Comparison of ENCODE assay signal across 33 cellular contexts in the genomic region with DNA sequence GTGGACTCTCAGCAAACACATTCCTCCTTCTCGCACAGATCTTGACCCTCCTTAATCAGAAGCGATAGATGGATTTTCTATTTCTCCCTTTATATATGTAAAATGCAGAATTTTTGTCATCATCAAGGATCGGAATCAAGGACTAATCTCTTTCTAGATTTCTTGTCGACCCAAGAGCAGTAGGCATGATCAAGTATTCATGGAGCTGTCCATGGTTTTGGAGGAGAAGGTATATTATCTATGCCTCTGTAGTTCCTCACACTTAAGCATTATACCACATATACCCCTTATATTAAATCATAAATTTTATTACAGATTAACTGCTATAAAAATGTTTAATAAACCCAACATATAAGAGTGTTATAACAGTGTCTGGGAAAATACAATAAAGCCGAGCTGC.
"Had no signal": no experiment of that assay in that cellular context is flagged by ENCODE, and none has a peak within 500 bp of the region (broad histone marks: within the 10 kb centered on the region; RNA-seq: fewer than 3 reads in every experiment).

No MANE protein-coding gene starts in this region.

- ATAC-seq: activated CD8-positive, alpha-beta T cell treated with anti-CD3 and anti-CD28 coated beads for 36 hours; activated T-cell treated with anti-CD3 and anti-CD28 coated beads, Interleukin-2, amount 50 U/mL, for 4 hours; activated T-helper 17 cell treated with anti-CD3 and anti-CD28 coated beads, Interleukin-2, amount 50 U/mL, for 72 hours; body of pancreas; gastroesophageal sphincter; heart right ventricle; T-helper 17 cell; WTC11 had no signal

- H3K4me1 Mint-ChIP-seq: activated CD4-positive, alpha-beta T cell treated with anti-CD3 and anti-CD28 coated beads, Interleukin-2, amount 10 ng/mL, durations not matched to agents 7 days and 5 days; activated T-helper 17 cell treated with anti-CD3 and anti-CD28 coated beads, Interleukin-2, amount 50 U/mL, for 72 hours; T-helper 17 cell; WTC11 had no signal

- H3K27ac ChIP-seq: body of pancreas, colonic mucosa, epithelial cell of prostate, esophagus squamous epithelium, gastroesophageal sphincter, heart right ventricle, VCaP had no signal

- H3K4me3 Mint-ChIP-seq: activated CD4-positive, alpha-beta T cell treated with anti-CD3 and anti-CD28 coated beads, Interleukin-2, amount 10 ng/mL, durations not matched to agents 7 days and 5 days; activated CD8-positive, alpha-beta T cell treated with anti-CD3 and anti-CD28 coated beads for 36 hours; activated naive CD8-positive, alpha-beta T cell; activated T-cell treated with anti-CD3 and anti-CD28 coated beads, Interleukin-2, amount 50 U/mL, for 4 hours; activated T-helper 17 cell treated with anti-CD3 and anti-CD28 coated beads, Interleukin-2, amount 50 U/mL, for 72 hours; T-helper 17 cell; T-helper 2 cell treated with Interferon-gamma antibody and Interleukin-4, amounts not matched to agents 5 μg/mL and 100 μg/mL, for 36 hours; WTC11 had no signal

- H3K36me3 Mint-ChIP-seq: activated naive CD8-positive, alpha-beta T cell; WTC11 had no signal

- DNase-seq: activated CD4-positive, alpha-beta T cell treated with anti-CD3 and anti-CD28 coated beads for 1 hour; activated CD4-positive, alpha-beta T cell treated with anti-CD3 and anti-CD28 coated beads for 4 hours; activated CD4-positive, alpha-beta T cell treated with anti-CD3 and anti-CD28 coated beads, Interleukin-2, amount 10 ng/mL, durations not matched to agents 7 days and 5 days; activated CD4-positive, alpha-beta T cell treated with anti-CD3 and anti-CD28 coated beads, Interleukin-2, amount 50 U/mL, for 4 hours; activated CD8-positive, alpha-beta memory T cell treated with anti-CD3 and anti-CD28 coated beads for 24 hours; activated CD8-positive, alpha-beta T cell treated with anti-CD3 and anti-CD28 coated beads for 36 hours; activated effector memory CD4-positive, alpha-beta T cell treated with Interleukin-2 at 50 U/mL for 16 hours; activated gamma-delta T cell treated with Interleukin-2 at 50 U/mL for 16 hours; activated naive CD4-positive, alpha-beta T cell treated with anti-CD3 and anti-CD28 coated beads, Interleukin-2, amount 50 U/mL, for 16 hours; activated naive CD4-positive, alpha-beta T cell treated with Interleukin-2 at 50 U/mL for 16 hours; activated T-cell treated with anti-CD3 and anti-CD28 coated beads, Interleukin-2, amount 50 U/mL, for 4 hours; amniotic stem cell; anterior cingulate cortex; body of pancreas; caudate nucleus; colonic mucosa; effector CD8-positive, alpha-beta T cell; esophagus squamous epithelium; foreskin melanocyte; heart right ventricle; T-helper 1 cell; T-helper 17 cell; T1000 had no signal

- H3K27me3 ChIP-seq: body of pancreas, colonic mucosa, esophagus squamous epithelium, gastroesophageal sphincter, heart right ventricle had no signal

- H3K27ac Mint-ChIP-seq: activated CD4-positive, alpha-beta T cell treated with anti-CD3 and anti-CD28 coated beads, Interleukin-2, amount 10 ng/mL, durations not matched to agents 7 days and 5 days; activated CD8-positive, alpha-beta T cell treated with anti-CD3 and anti-CD28 coated beads for 36 hours; activated naive CD8-positive, alpha-beta T cell; activated T-helper 17 cell treated with anti-CD3 and anti-CD28 coated beads, Interleukin-2, amount 50 U/mL, for 72 hours; T-helper 17 cell; T-helper 2 cell treated with Interferon-gamma antibody and Interleukin-4, amounts not matched to agents 5 μg/mL and 100 μg/mL, for 36 hours; WTC11 had no signal

- H3K27me3 Mint-ChIP-seq: activated CD4-positive, alpha-beta T cell treated with anti-CD3 and anti-CD28 coated beads, Interleukin-2, amount 10 ng/mL, durations not matched to agents 7 days and 5 days; activated CD8-positive, alpha-beta T cell treated with anti-CD3 and anti-CD28 coated beads for 36 hours; activated naive CD8-positive, alpha-beta T cell; activated T-helper 17 cell treated with anti-CD3 and anti-CD28 coated beads, Interleukin-2, amount 50 U/mL, for 72 hours; T-helper 17 cell had no signal

- H3K4me1 ChIP-seq: body of pancreas, colonic mucosa, esophagus squamous epithelium, gastroesophageal sphincter, heart right ventricle had no signal

- H3K36me3 ChIP-seq: colonic mucosa, esophagus squamous epithelium, gastroesophageal sphincter, heart right ventricle had no signal

- FAIRE-seq: astrocyte, endometrium, endothelial cell of umbilical vein had no signal

- H3K9me3 Mint-ChIP-seq: activated T-cell treated with anti-CD3 and anti-CD28 coated beads, Interleukin-2, amount 50 U/mL, for 4 hours had no signal

- H3K9me3 ChIP-seq: body of pancreas, colonic mucosa, esophagus squamous epithelium, gastroesophageal sphincter had no signal

- H3K4me3 ChIP-seq: body of pancreas, colonic mucosa, esophagus squamous epithelium, gastroesophageal sphincter, heart right ventricle had no signal
